Comparison of ENCODE assay signal across 19 cellular contexts in the genomic region with DNA sequence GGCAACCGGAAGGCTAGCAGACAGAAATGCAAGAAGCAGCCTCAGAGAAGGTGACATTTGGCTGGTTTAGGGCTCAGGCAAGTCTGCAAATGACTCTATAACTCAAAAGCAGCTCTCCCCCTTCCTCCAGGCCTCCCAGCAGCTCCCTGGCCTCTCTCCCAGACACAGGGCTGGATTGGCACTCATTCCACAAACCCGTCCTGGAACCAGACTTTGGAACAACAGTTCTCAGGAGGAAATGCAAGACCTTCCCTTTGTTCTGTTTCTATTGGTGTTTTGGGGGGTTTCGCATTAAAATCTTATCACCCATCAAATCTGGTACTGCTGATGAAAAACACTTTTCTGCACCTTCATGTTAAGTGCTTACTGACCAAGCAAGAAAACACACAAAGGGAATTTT. TPM values are rescaled to one million over a fixed set of nuclear protein-coding genes. Genes with fewer than 3 reads are reported as not detected.
A peak's percentile ranks its signal among the peaks of the same experiment; 100 is the strongest.
DNase-seq lines count a peak whose midpoint lies in the region; ATAC-seq and TF ChIP-seq lines count a peak whose summit lies in the region.
"Had no signal": no experiment of that assay in that cellular context is flagged by ENCODE, and none has a peak within 500 bp of the region (broad histone marks: within the 10 kb centered on the region; RNA-seq: fewer than 3 reads in every experiment).

No MANE protein-coding gene starts in this region.

- H3K9me3 Mint-ChIP-seq in WTC11 = peaks cover 12% of the 10 kb centered on the region

- ATAC-seq in WTC11 (no peak), HG03108 (IDR thresholded peaks at IDR 0.05; ENCODE audit: unreplicated experiment) (no peak)
- ATAC-seq: HCT116, natural killer cell had no signal

- DNase-seq in AG09309 (ENCODE audit: low read depth) (peak; percentile 7), WTC11 (ENCODE audit: low spot score) (no peak), fibroblast of the conjunctiva (ENCODE audit: low read depth) (peak; percentile 10), osteoblast (ENCODE audit: insufficient read length, low spot score, missing footprints) (peak; percentile 86), Karpas-422 (no peak), NCI-H526 treated with DMSO at 0.1 percent for 48 hours (lab: John Stamatoyannopoulos, UW) (no peak), GDM1 (lab: John Stamatoyannopoulos, UW) (no peak)
- DNase-seq: activated CD4-positive, alpha-beta T cell treated with anti-CD3 and anti-CD28 coated beads for 48 hours; DND-41; esophagus squamous epithelium; KBM-7; kidney; natural killer cell; NCI-H2081; stimulated activated CD4-positive, alpha-beta T cell treated with anti-CD3 and anti-CD28 coated beads, Interleukin-12 subunit alpha, Interleukin-12 subunit beta, amount 100 ng/mL, for 4 hours had no signal

- H3K9ac ChIP-seq in Karpas-422 (ENCODE audit: low read length) = no peak overlapping the region

- CTCF ChIA-PET in WTC11 (lab: Charles Lee) = no interaction called here

- peaks cover 6% of the 10 kb centered on the region for H3K4me1 ChIP-seq in osteoblast (ENCODE audit: insufficient read depth, low read length)
- H3K4me1 ChIP-seq in Karpas-422 (ENCODE audit: low read length) = no peaks in the 10 kb centered on the region

- H3K4me2 ChIP-seq in osteoblast (ENCODE audit: insufficient read depth, low read length) = no peak overlapping the region
- no peak overlapping the region for H3K4me2 ChIP-seq in Karpas-422 (ENCODE audit: low read depth, low read length, poor library complexity, severe bottlenecking)

- H4K20me1 ChIP-seq in osteoblast (ENCODE audit: insufficient read depth, low read length) = peaks cover 4% of the 10 kb centered on the region
- no peaks in the 10 kb centered on the region for H4K20me1 ChIP-seq in Karpas-422 (ENCODE audit: insufficient read depth, low read depth, low read length)

- H3K36me3 ChIP-seq in osteoblast (ENCODE audit: insufficient read depth, low read length) = no peaks in the 10 kb centered on the region
- H3K36me3 ChIP-seq in Karpas-422 (ENCODE audit: insufficient read depth, low read length) = no peaks in the 10 kb centered on the region

- H3K36me3 Mint-ChIP-seq in WTC11 = peaks cover 81% of the 10 kb centered on the region

- 0 out of 2 replicates have a peak, but pooled peaks cover 3% of the 10 kb centered on the region for H3K27me3 Mint-ChIP-seq in WTC11 (ENCODE audit: low read depth)
- H3K27me3 Mint-ChIP-seq: central memory CD8-positive, alpha-beta T cell had no signal

- H3K4me3 ChIP-seq in AG09309 (ENCODE audit: control insufficient read depth, low read depth, low read length) (no peak overlapping the region), osteoblast (ENCODE audit: insufficient read depth, low read length) (no peak overlapping the region), Karpas-422 (ENCODE audit: low read length) (no peak overlapping the region)
- H3K4me3 ChIP-seq: esophagus squamous epithelium had no signal

- H2AFZ ChIP-seq in osteoblast (ENCODE audit: low read length) (no peak overlapping the region), Karpas-422 (ENCODE audit: low read length) (no peak overlapping the region)

- H3K27me3 ChIP-seq in osteoblast (ENCODE audit: insufficient read depth, low read length) (no peaks in the 10 kb centered on the region), Karpas-422 (ENCODE audit: low read length) (no peaks in the 10 kb centered on the region)
- H3K27me3 ChIP-seq: esophagus squamous epithelium had no signal

- H3K9me2 ChIP-seq in Karpas-422 (replicated peaks; ENCODE audit: insufficient read depth, low read length) = no peaks in the 10 kb centered on the region

- H3K4me3 Mint-ChIP-seq in WTC11 = no peak overlapping the region
- H3K4me3 Mint-ChIP-seq: central memory CD8-positive, alpha-beta T cell; natural killer cell had no signal

- no peaks in the 10 kb centered on the region for H3K9me3 ChIP-seq in osteoblast (ENCODE audit: low read depth, low read length)
- H3K9me3 ChIP-seq in Karpas-422 (ENCODE audit: low read length) = peaks cover 7% of the 10 kb centered on the region; the same call in 1 of the 2 replicates
- H3K9me3 ChIP-seq: esophagus squamous epithelium had no signal

- POLR2A ChIA-PET in WTC11 (lab: Charles Lee) = interaction anchor here (0.6 kb wide), 1 partner anchor 19 kb away, joined by 3 read pairs; no protein-coding TSS in a partner anchor

- no peak overlapping the region for H3K27ac ChIP-seq in osteoblast (ENCODE audit: low read depth, low read length)
- H3K27ac ChIP-seq in Karpas-422 (ENCODE audit: low read length) = no peak overlapping the region
- H3K27ac ChIP-seq: esophagus squamous epithelium had no signal

- peaks cover 16% of the 10 kb centered on the region for H3K4me1 Mint-ChIP-seq in WTC11
- H3K4me1 Mint-ChIP-seq: central memory CD8-positive, alpha-beta T cell; natural killer cell had no signal

- H3K27ac Mint-ChIP-seq in WTC11 = peak overlapping the region; percentile 50
- H3K27ac Mint-ChIP-seq: natural killer cell had no signal

- no peak for TF ChIP-seq CTCF in AG09309 (IDR thresholded peaks at IDR 0.05; ENCODE audit: control insufficient read depth, insufficient read depth, low read depth, low read length, missing control alignments)
- no peak for TF ChIP-seq CTCF in WTC11 (IDR thresholded peaks at IDR 0.05)
- no peak for TF ChIP-seq CTCF in osteoblast (IDR thresholded peaks at IDR 0.05; ENCODE audit: extremely low read depth, low read depth, low read length)

- H3K79me2 ChIP-seq in osteoblast (ENCODE audit: insufficient read depth, low read length) (no peaks in the 10 kb centered on the region), Karpas-422 (ENCODE audit: low read length) (no peaks in the 10 kb centered on the region)

TF ChIP-seq in WTC11, 78 proteins besides CTCF, POLR2A, EP300 and RAD21:
- TF ChIP-seq FOXK1 (CRISPR knock-in tag; IDR thresholded peaks at IDR 0.05) (no peak), FOXP1 (CRISPR knock-in tag; IDR thresholded peaks at IDR 0.05; ENCODE audit: borderline replicate concordance) (no peak), ZNF219 (CRISPR knock-in tag; IDR thresholded peaks at IDR 0.05; ENCODE audit: borderline replicate concordance) (no peak), OVOL2 (CRISPR knock-in tag; IDR thresholded peaks at IDR 0.05; ENCODE audit: borderline replicate concordance) (no peak), SP1 (CRISPR knock-in tag; conservative IDR thresholded peaks at IDR 0.05) (no peak), SOX15 (CRISPR knock-in tag; IDR thresholded peaks at IDR 0.05) (no peak)
- TF ChIP-seq, protein P1, sequence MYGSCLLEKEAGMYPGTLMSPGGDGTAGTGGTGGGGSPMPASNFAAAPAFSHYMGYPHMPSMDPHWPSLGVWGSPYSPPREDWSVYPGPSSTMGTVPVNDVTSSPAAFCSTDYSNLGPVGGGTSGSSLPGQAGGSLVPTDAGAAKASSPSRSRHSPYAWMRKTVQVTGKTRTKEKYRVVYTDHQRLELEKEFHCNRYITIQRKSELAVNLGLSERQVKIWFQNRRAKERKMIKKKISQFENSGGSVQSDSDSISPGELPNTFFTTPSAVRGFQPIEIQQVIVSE (CRISPR knock-in tag; IDR thresholded peaks at IDR 0.05; ENCODE audit: borderline replicate concordance) = no peak
- TF ChIP-seq, protein P2, sequence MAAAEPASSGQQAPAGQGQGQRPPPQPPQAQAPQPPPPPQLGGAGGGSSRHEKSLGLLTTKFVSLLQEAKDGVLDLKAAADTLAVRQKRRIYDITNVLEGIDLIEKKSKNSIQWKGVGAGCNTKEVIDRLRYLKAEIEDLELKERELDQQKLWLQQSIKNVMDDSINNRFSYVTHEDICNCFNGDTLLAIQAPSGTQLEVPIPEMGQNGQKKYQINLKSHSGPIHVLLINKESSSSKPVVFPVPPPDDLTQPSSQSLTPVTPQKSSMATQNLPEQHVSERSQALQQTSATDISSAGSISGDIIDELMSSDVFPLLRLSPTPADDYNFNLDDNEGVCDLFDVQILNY (CRISPR knock-in tag; IDR thresholded peaks at IDR 0.05) = no peak

RNA-seq across cellular contexts. Expression of a gene that starts 40.3 kb away (rescaled TPM):
- 3.0 to 3.2 TPM (median 3.0 TPM) in 3 replicates for total RNA-seq in WTC11 (2021)
- under 0.01 TPM in 1 of 2 replicates, not detected in the other for total RNA-seq in osteoblast
- total RNA-seq in Karpas-422 (2014; rRNA removed; shearing (Covaris generic); ENCODE audit: low replicate concordance) = not detected in 2 replicates
- total RNA-seq: esophagus squamous epithelium; T-helper 1 cell treated with Interleukin-12 subunit alpha and Interleukin-12 subunit beta and Interleukin-4 antibody, amounts not matched to agents 30 ng/mL and 1 ng/mL, for 36 hours had no signal

Comparison
In these comparisons a context has a peak if more than half of its experiments do, and no peak if none do; other contexts are left out.
1. DNase-seq: peak in AG09309 (single experiment), fibroblast of the conjunctiva (single experiment) and osteoblast (single experiment); none in WTC11 (single experiment), Karpas-422 (single experiment), NCI-H526 treated with DMSO at 0.1 percent for 48 hours (single experiment) and GDM1 (single experiment).